ENCODE assay signal across 34 cellular contexts in genomic region chr15:35648941-35649340, GRCh38.
"Had no signal": no experiment of that assay in that cellular context is flagged by ENCODE, and none has a peak within 500 bp of the region (broad histone marks: within the 10 kb centered on the region; RNA-seq: fewer than 3 reads in every experiment).

No MANE protein-coding gene starts in this region.

- H3K27me3 ChIP-seq: MG63 had no signal

- H3K4me3 ChIP-seq: MG63 had no signal

- H3K36me3 ChIP-seq: MG63 had no signal

- DNase-seq: Karpas-422, Kasumi-1, MG63, MV-4-11, NCI-H1048, NCI-H1092, NCI-H1092 treated with DMSO at 0.1 percent for 48 hours, NCI-H1105, NCI-H1105 treated with DMSO at 0.1 percent for 48 hours, NCI-H1417, NCI-H1417 treated with DMSO at 0.1 percent for 48 hours, NCI-H1436, NCI-H1436 treated with DMSO at 0.1 percent for 48 hours, NCI-H146, NCI-H1694, NCI-H1694 treated with DMSO at 0.1 percent for 48 hours, NCI-H187, NCI-H187 treated with DMSO at 0.1 percent for 48 hours, NCI-H1930, NCI-H2029, NCI-H2029 treated with DMSO at 0.1 percent for 48 hours, NCI-H2081, NCI-H2081 treated with DMSO at 0.1 percent for 48 hours, NCI-H2107, NCI-H2171, NCI-H2171 treated with DMSO at 0.1 percent for 48 hours, NCI-H2227 treated with DMSO at 0.1 percent for 48 hours, NCI-H226, NCI-H345, NCI-H446, NCI-H446 treated with DMSO at 0.1 percent for 48 hours, NCI-H510A, NCI-H510A treated with DMSO at 0.1 percent for 48 hours, NCI-H524 had no signal

- H3K9me3 ChIP-seq: MG63 had no signal
